In the genomic region with DNA sequence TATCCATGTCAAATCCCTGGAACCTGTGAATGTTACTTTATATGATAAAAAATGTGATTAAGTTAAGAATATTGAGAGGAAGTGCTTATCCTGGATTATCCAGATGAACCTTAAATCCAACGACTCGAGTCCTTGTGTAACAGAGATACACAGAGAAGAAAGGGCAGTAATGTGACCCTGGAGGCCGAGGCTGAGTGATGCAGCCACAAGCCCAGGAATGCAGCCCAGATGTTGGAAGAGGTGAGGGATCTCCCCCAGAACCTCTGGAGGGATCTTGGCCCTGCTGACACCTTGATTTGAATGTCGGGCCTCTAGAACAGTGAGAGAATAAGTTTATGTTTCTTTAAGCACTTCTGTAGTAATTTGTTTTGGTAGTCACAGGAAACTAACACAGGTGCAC, we compare ENCODE assay signal across 19 cellular contexts. TPM values are rescaled to one million over a fixed set of nuclear protein-coding genes. Genes with fewer than 3 reads are reported as not detected.
DNase-seq lines count a peak whose midpoint lies in the region; ATAC-seq, FAIRE-seq and TF ChIP-seq lines count a peak whose summit lies in the region.
"Had no signal": no experiment of that assay in that cellular context is flagged by ENCODE, and none has a peak within 500 bp of the region (broad histone marks: within the 10 kb centered on the region; RNA-seq: fewer than 3 reads in every experiment).

No MANE protein-coding gene starts in this region.

- H3K4me3 ChIP-seq in HL-60 (replicated peaks; ENCODE audit: insufficient read depth, low read length) (no peak overlapping the region), K562 (no peak overlapping the region), thyroid gland (replicated peaks in 1 of 3) (no peak overlapping the region), transverse colon (no peak overlapping the region)

- BruUV-seq in K562 (replicated peaks; lab: Mats Ljungman, UMichigan), result no TSS peak

- no peak for TF ChIP-seq RAD21 in K562 (CRISPR knock-in tag; conservative IDR thresholded peaks at IDR 0.05 in 1 of 2, IDR thresholded peaks at IDR 0.05 in 1 of 2)

- H3K27me3 ChIP-seq in HL-60 (ENCODE audit: insufficient read depth, poor library complexity, severe bottlenecking) (no peaks in the 10 kb centered on the region), K562 (ENCODE audit: control insufficient read depth in 2 of 2, insufficient read depth in 2 of 2, low read length in 2 of 2) (no peaks in the 10 kb centered on the region), thyroid gland (no peaks in the 10 kb centered on the region), transverse colon (no peaks in the 10 kb centered on the region)

- TF ChIP-seq EP300 in K562 (IDR thresholded peaks at IDR 0.05; ENCODE audit: low read length), result no peak
- no peak for TF ChIP-seq EP300 in transverse colon (IDR thresholded peaks at IDR 0.05; ENCODE audit: low read depth)

- FAIRE-seq in K562 (lab: Jason Lieb, UNC), result no peak
- FAIRE-seq: G401.6 had no signal

- no peak overlapping the region for H2AFZ ChIP-seq in K562 (ENCODE audit: low read depth, low read length)

- in situ Hi-C loops in K562 (cut with MboI) (no loop called here), transverse colon (cut with MboI; ENCODE audit: low pct_ligation_motif_present in 1 of 4, low pct_unique_long_range_greater_than_20kb in 1 of 4, low sequenced_read_pairs in 3 of 4) (no loop called here)

- H3K36me3 ChIP-seq in K562 (ENCODE audit: control insufficient read depth, insufficient read depth, low read length) (no peaks in the 10 kb centered on the region), thyroid gland (no peaks in the 10 kb centered on the region), transverse colon (peaks cover 0 to 1% (median 0%) of the 10 kb centered on the region in 4 donors)

- H3K4me1 ChIP-seq in K562 (replicated peaks in 1 of 2; ENCODE audit: control insufficient read depth in 2 of 2, insufficient read depth in 2 of 2, low read length in 2 of 2) (no peaks in the 10 kb centered on the region), thyroid gland (peaks cover 20 to 26% of the 10 kb centered on the region in 2 donors), transverse colon (peaks cover 0 to 4% (median 0%) of the 10 kb centered on the region in 4 donors)

- peak overlapping the region; percentile 28; the same call in 1 of the 2 replicates for H3K27ac ChIP-seq in HL-60 (replicated peaks)
- H3K27ac ChIP-seq in K562 (ENCODE audit: extremely low read depth, low read depth, low read length), result no peak overlapping the region
- peak overlapping the region in 2 of 3 donors; percentile 8 to 36 for H3K27ac ChIP-seq in thyroid gland
- no peak overlapping the region for H3K27ac ChIP-seq in transverse colon
- H3K27ac ChIP-seq: KMS-11 had no signal

- POLR2A ChIA-PET in K562 (lab: Yijun Ruan, JAX), result no interaction called here

- H4K20me1 ChIP-seq in K562 (replicated peaks; ENCODE audit: control insufficient read depth, insufficient read depth, low read length), result no peaks in the 10 kb centered on the region

- no peak for TF ChIP-seq POLR2A in K562 (conservative IDR thresholded peaks at IDR 0.05)
- TF ChIP-seq POLR2A in thyroid gland (IDR thresholded peaks at IDR 0.05), result no peak
- TF ChIP-seq POLR2A in transverse colon (IDR thresholded peaks at IDR 0.05), result no peak

- H3K9ac ChIP-seq in K562 (ENCODE audit: insufficient read depth in 1 of 2, low read depth in 2 of 2, low read length in 2 of 2), result no peak overlapping the region
- H3K9ac ChIP-seq: KMS-11 had no signal

- H3K4me2 ChIP-seq in K562 (ENCODE audit: insufficient read depth, low read length), result no peak overlapping the region
- H3K4me2 ChIP-seq: KMS-11 had no signal

- intact Hi-C loops in K562 (cut with micrococcal nuclease), result no loop called here
- intact Hi-C loops in thyroid gland (cut with DNase I), result no loop called here
- intact Hi-C loops in transverse colon (cut with DNase I; ENCODE audit: low total_unique reads), result no loop called here

- CTCF ChIA-PET in K562 (lab: Yijun Ruan, JAX; ENCODE audit: low intra/inter-chr PET ratio), result no interaction called here

- H3K9me1 ChIP-seq in K562 (ENCODE audit: control insufficient read depth, insufficient read depth, low read length), result no peaks in the 10 kb centered on the region

- 41% methylated on average over 4 of the region's 4 CpGs for whole genome bisulfite sequencing in K562 (ENCODE audit: insufficient coverage, low coverage, missing lambda C conversion rate)
- 79 to 92% methylated on average over 4 of the region's 4 CpGs for WGBS in thyroid gland, 2 donors
- WGBS in transverse colon (ENCODE audit: low coverage in 1 of 2), 2 donors, result 86% methylated on average over 4 of the region's 4 CpGs; no CpG with 5 or more reads in 1 of the 2 donors

- peak; percentile 54 for DNase-seq in D341Med (ENCODE audit: low spot score)
- DNase-seq in HL-60 (ENCODE audit: low read depth in 1 of 2, low spot score in 1 of 2), result no peak
- DNase-seq in K562 (ENCODE audit: extremely low read depth in 1 of 4, low spot score in 3 of 4), result no peak
- no peak for DNase-seq in thyroid gland
- DNase-seq in transverse colon, result no peak
- DNase-seq: ACHN; C1 segment of cervical spinal cord; Calu3; CD4-positive, alpha-beta T cell; DMS153; DMS79 treated with DMSO at 0.1 percent for 48 hours; EL; GOT3; HCEC 1CT; HFFc6 had no signal

- TF ChIP-seq CTCF in HL-60 (IDR thresholded peaks at IDR 0.05; ENCODE audit: insufficient read depth, low read length), result no peak
- TF ChIP-seq CTCF in K562 (IDR thresholded peaks at IDR 0.05 in 2 of 3, conservative IDR thresholded peaks at IDR 0.05 in 1 of 3; ENCODE audit: insufficient read depth in 2 of 3, low read depth in 1 of 3, low read length in 3 of 3), result no peak
- TF ChIP-seq CTCF in thyroid gland (IDR thresholded peaks at IDR 0.05), result no peak
- TF ChIP-seq CTCF in transverse colon (IDR thresholded peaks at IDR 0.05), result no peak

- H3K79me2 ChIP-seq in K562 (ENCODE audit: control insufficient read depth, insufficient read depth, low read length), result no peaks in the 10 kb centered on the region

- ATAC-seq in K562 (peak; percentile 58), HG03460 (IDR thresholded peaks at IDR 0.05; ENCODE audit: unreplicated experiment) (no peak), GM21381 (IDR thresholded peaks at IDR 0.05; ENCODE audit: unreplicated experiment) (no peak)

- H3K9me3 ChIP-seq in K562 (replicated peaks; ENCODE audit: control insufficient read depth, insufficient read depth, low read depth, low read length), result no peaks in the 10 kb centered on the region
- no peaks in the 10 kb centered on the region for H3K9me3 ChIP-seq in thyroid gland
- no peaks in the 10 kb centered on the region for H3K9me3 ChIP-seq in transverse colon

TF ChIP-seq in K562, 482 proteins besides CTCF, POLR2A, EP300 and RAD21 (continues in another document):
- TF ChIP-seq BRD9 (IDR thresholded peaks at IDR 0.05; ENCODE audit: low read depth, partially characterized antibody), result no peak
- no peak for TF ChIP-seq TFAM (CRISPR knock-in tag; conservative IDR thresholded peaks at IDR 0.05)
- TF ChIP-seq NFE2L1 (tag; IDR thresholded peaks at IDR 0.05; ENCODE audit: borderline replicate concordance, low read depth), result no peak
- TF ChIP-seq CBX5 (IDR thresholded peaks at IDR 0.05; ENCODE audit: borderline replicate concordance, low read depth), result no peak

RNA-seq across cellular contexts. Expression of a gene that starts 18.0 kb away (rescaled TPM):
- 15.4 and 34.1 TPM in 2 replicates for total RNA-seq in K562 (2011; cell fraction: chromatin; rRNA removed; ENCODE audit: low replicate concordance)
- 7.3 and 17.6 TPM in 2 replicates for total RNA-seq in K562 (2011; cell fraction: nucleolus; rRNA removed)
- 27.4 and 42.4 TPM in 2 replicates for total RNA-seq in K562 (2011; cell fraction: nucleoplasm; rRNA removed)
- total RNA-seq in K562 (2014; rRNA removed) (16.8 and 31.1 TPM in 2 replicates), K562 (2014; rRNA removed; fragmentation: Illumina TruSeq; extraction: Trizol) (25.7 and 29.2 TPM in 2 replicates), K562 (2015; rRNA removed; fragmentation: Illumina TruSeq; extraction: Trizol) (16.2 and 17.5 TPM in 2 replicates), K562 (2021) (30.5 and 31.4 TPM in 2 replicates), thyroid gland (100 to 1,000 TPM; 168 to 308 (median 203) TPM), transverse colon (100 to 1,000 TPM in 1 of 4 donors, 10 to 100 TPM in 3; 19.3 to 345 (median 37.4) TPM)
- polyA plus RNA-seq in K562 (2011; rRNA removed) (10.8 and 13.0 TPM in 2 replicates), K562 (2014; fragmentation: Illumina TruSeq; extraction: Trizol) (12.8 and 13.9 TPM in 2 replicates), K562 (2014; fragmentation: Nextera tagmentation; extraction: Ambion mirVana) (1 to 10 TPM; 5.7 to 6.7 TPM), K562 (2014; rRNA removed) (10.3 and 16.3 TPM in 2 replicates)
- polyA plus RNA-seq in K562 (2011; cell fraction: cytosol; rRNA removed), result 5.5 and 8.1 TPM in 2 replicates
- polyA plus RNA-seq in K562 (2011; cell fraction: nucleus; rRNA removed), result 5.7 and 6.9 TPM in 2 replicates
- polyA plus RNA-seq in K562 (2012), result 6.4 and 8.6 TPM in 2 replicates
- 27.4 and 36.2 TPM in 2 replicates for polyA minus RNA-seq in K562 (2011; rRNA and poly(A)+ RNA removed)
- polyA minus RNA-seq in K562 (2011; cell fraction: cytosol; rRNA and poly(A)+ RNA removed), result 15.5 and 22.9 TPM in 2 replicates
- 12.3 and 16.3 TPM in 2 replicates for polyA minus RNA-seq in K562 (2011; cell fraction: nucleus; rRNA and poly(A)+ RNA removed)

Comparison
In these comparisons a context has a peak if more than half of its experiments do, and no peak if none do; other contexts are left out.
1. H3K27ac ChIP-seq: peak in HL-60 (single experiment) and thyroid gland (2 of 3); none in K562 (single experiment) and transverse colon (0 of 4).